In genomic region chr1:154219511-154219910, GRCh38 we compare ENCODE assay signal across 1 cellular context.
TF ChIP-seq lines count a peak whose summit lies in the region.

No MANE protein-coding gene starts in this region.

TF ChIP-seq in HEK293, 187 proteins besides CTCF, POLR2A, EP300 and RAD21 (continued from another document):
- no peak for TF ChIP-seq ZSCAN18 (tag by site-specific recombination; IDR thresholded peaks at IDR 0.05)
- no peak for TF ChIP-seq YY1 (tag by site-specific recombination; IDR thresholded peaks at IDR 0.05)
- TF ChIP-seq ZSCAN4 (tag by site-specific recombination; IDR thresholded peaks at IDR 0.05): no peak
- TF ChIP-seq OVOL3 (tag by site-specific recombination; IDR thresholded peaks at IDR 0.05): no peak
